In the genomic region with DNA sequence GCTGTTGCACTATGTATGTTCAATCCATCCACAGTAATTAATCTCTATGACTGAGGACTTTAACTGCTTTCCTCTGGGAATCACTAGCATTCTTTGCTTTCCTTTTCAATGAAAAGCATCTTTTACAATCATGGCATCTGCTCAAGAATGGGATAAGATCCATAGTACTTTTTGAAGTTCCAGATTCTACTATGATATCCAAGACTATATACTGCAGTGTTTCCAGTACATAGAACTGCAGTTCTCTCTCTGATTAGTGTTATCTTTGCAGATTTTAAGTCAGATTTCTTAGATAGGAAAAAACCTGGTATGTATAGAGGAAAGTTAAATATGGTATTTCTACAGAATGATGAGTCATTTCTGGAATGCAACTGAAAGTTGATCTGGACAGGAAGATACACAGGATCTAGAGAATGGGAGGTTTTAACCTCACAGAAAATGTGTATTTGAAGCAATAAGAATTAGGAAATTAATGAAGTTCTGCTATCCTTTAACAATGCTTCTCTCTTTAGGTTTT, we compare ENCODE assay signal across 9 cellular contexts.
A peak's percentile ranks its signal among the peaks of the same experiment; 100 is the strongest.
DNase-seq lines count a peak whose midpoint lies in the region; ATAC-seq and TF ChIP-seq lines count a peak whose summit lies in the region.
"Had no signal": no experiment of that assay in that cellular context is flagged by ENCODE, and none has a peak within 500 bp of the region (broad histone marks: within the 10 kb centered on the region; RNA-seq: fewer than 3 reads in every experiment).

No MANE protein-coding gene starts in this region.

- no peaks in the 10 kb centered on the region for H3K36me3 Mint-ChIP-seq in activated CD8-positive, alpha-beta memory T cell treated with anti-CD3 and anti-CD28 coated beads, Interleukin-2, amount 10 ng/mL, durations not matched to agents 7 days and 5 days
- H3K36me3 Mint-ChIP-seq: activated naive CD8-positive, alpha-beta T cell had no signal

- H3K36me3 ChIP-seq in MM.1S (replicated peaks; ENCODE audit: insufficient read depth, low read length) (no peaks in the 10 kb centered on the region), osteoblast (ENCODE audit: insufficient read depth, low read length) (no peaks in the 10 kb centered on the region), H7 (replicated peaks; ENCODE audit: control insufficient read depth, insufficient read depth, low read length) (no peaks in the 10 kb centered on the region)

- no peak overlapping the region for H3K27ac Mint-ChIP-seq in activated CD8-positive, alpha-beta memory T cell treated with anti-CD3 and anti-CD28 coated beads, Interleukin-2, amount 10 ng/mL, durations not matched to agents 7 days and 5 days
- H3K27ac Mint-ChIP-seq: activated naive CD8-positive, alpha-beta T cell had no signal

- CTCF ChIA-PET in activated CD8-positive, alpha-beta memory T cell treated with anti-CD3 and anti-CD28 coated beads, Interleukin-2, amount 10 ng/mL, durations not matched to agents 7 days and 5 days (lab: Charles Lee): no interaction called here

- H4K20me1 ChIP-seq in MM.1S (ENCODE audit: insufficient read depth, low read length) (no peaks in the 10 kb centered on the region), osteoblast (ENCODE audit: insufficient read depth, low read length) (no peaks in the 10 kb centered on the region)

- intact Hi-C loops in left cardiac atrium (cut with DNase I): no loop called here

- peaks cover 4% of the 10 kb centered on the region for H3K4me1 Mint-ChIP-seq in activated CD8-positive, alpha-beta memory T cell treated with anti-CD3 and anti-CD28 coated beads, Interleukin-2, amount 10 ng/mL, durations not matched to agents 7 days and 5 days

- no peaks in the 10 kb centered on the region for H3K9me2 ChIP-seq in MM.1S (replicated peaks; ENCODE audit: insufficient read depth, low read length)

- H3K9me3 Mint-ChIP-seq in activated CD8-positive, alpha-beta memory T cell treated with anti-CD3 and anti-CD28 coated beads, Interleukin-2, amount 10 ng/mL, durations not matched to agents 7 days and 5 days (ENCODE audit: low read depth): peaks cover 2% of the 10 kb centered on the region

- H3K4me3 ChIP-seq in MM.1S (ENCODE audit: low read length) (no peak overlapping the region), osteoblast (ENCODE audit: insufficient read depth, low read length) (no peak overlapping the region), H7 (ENCODE audit: insufficient read depth, low read depth, low read length) (no peak overlapping the region)

- H3K27me3 ChIP-seq in MM.1S (replicated peaks; ENCODE audit: insufficient read depth, low read length): no peaks in the 10 kb centered on the region
- no peaks in the 10 kb centered on the region for H3K27me3 ChIP-seq in osteoblast (ENCODE audit: insufficient read depth, low read length)
- H3K27me3 ChIP-seq in H7 (ENCODE audit: control insufficient read depth, insufficient read depth, low read length): no peaks in the 10 kb centered on the region

- no peaks in the 10 kb centered on the region for H3F3A ChIP-seq in MM.1S (ENCODE audit: insufficient read depth, low read length)

- H3K9ac ChIP-seq in MM.1S (ENCODE audit: low read length): no peak overlapping the region

- no peak overlapping the region; the same call in 1 of the 2 replicates for H3K27ac ChIP-seq in MM.1S (ENCODE audit: low read length)
- no peak overlapping the region for H3K27ac ChIP-seq in osteoblast (ENCODE audit: low read depth, low read length)

- TF ChIP-seq CTCF in MM.1S (IDR thresholded peaks at IDR 0.05; ENCODE audit: low read length) (no peak), osteoblast (IDR thresholded peaks at IDR 0.05; ENCODE audit: extremely low read depth, low read depth, low read length) (no peak)

- H3K79me2 ChIP-seq in MM.1S (ENCODE audit: low read length) (no peaks in the 10 kb centered on the region), osteoblast (ENCODE audit: insufficient read depth, low read length) (no peaks in the 10 kb centered on the region)

- no peak overlapping the region for H3K4me3 Mint-ChIP-seq in activated CD8-positive, alpha-beta memory T cell treated with anti-CD3 and anti-CD28 coated beads, Interleukin-2, amount 10 ng/mL, durations not matched to agents 7 days and 5 days
- H3K4me3 Mint-ChIP-seq: activated naive CD8-positive, alpha-beta T cell had no signal

- peak; percentile 34 for DNase-seq in MM.1S
- no peak for DNase-seq in osteoblast (ENCODE audit: insufficient read length, low spot score, missing footprints)
- DNase-seq in activated CD8-positive, alpha-beta memory T cell treated with anti-CD3 and anti-CD28 coated beads, Interleukin-2, amount 10 ng/mL, durations not matched to agents 7 days and 5 days: no peak
- no peak for DNase-seq in H7
- DNase-seq in stimulated activated CD4-positive, alpha-beta T cell treated with anti-CD3 and anti-CD28 coated beads, Interleukin-2, amount 100 ng/mL, for 48 hours: no peak
- no peak for DNase-seq in left cardiac atrium

- H3K4me1 ChIP-seq in MM.1S (ENCODE audit: low read length): peaks cover 4% of the 10 kb centered on the region; the same call in 1 of the 2 replicates
- H3K4me1 ChIP-seq in osteoblast (ENCODE audit: insufficient read depth, low read length): peaks cover 4% of the 10 kb centered on the region

- H2AFZ ChIP-seq in MM.1S (ENCODE audit: low read length): no peak overlapping the region
- H2AFZ ChIP-seq in osteoblast (ENCODE audit: low read length): no peak overlapping the region

- peak overlapping the region; percentile 20 for H3K4me2 ChIP-seq in MM.1S (ENCODE audit: low read depth, low read length)
- H3K4me2 ChIP-seq in osteoblast (ENCODE audit: insufficient read depth, low read length): peak overlapping the region; percentile 25

- ATAC-seq in GM19023 (IDR thresholded peaks at IDR 0.05; ENCODE audit: unreplicated experiment) (peak; percentile 71), HG02759 (IDR thresholded peaks at IDR 0.05; ENCODE audit: unreplicated experiment) (peak; percentile 87), left cardiac atrium (no peak)
- no peak for ATAC-seq in activated CD8-positive, alpha-beta memory T cell treated with anti-CD3 and anti-CD28 coated beads, Interleukin-2, amount 10 ng/mL, durations not matched to agents 7 days and 5 days

- no peaks in the 10 kb centered on the region for H3K9me3 ChIP-seq in MM.1S (replicated peaks; ENCODE audit: insufficient read depth, low read length)
- H3K9me3 ChIP-seq in osteoblast (ENCODE audit: low read depth, low read length): no peaks in the 10 kb centered on the region

- no peaks in the 10 kb centered on the region for H3K27me3 Mint-ChIP-seq in activated CD8-positive, alpha-beta memory T cell treated with anti-CD3 and anti-CD28 coated beads, Interleukin-2, amount 10 ng/mL, durations not matched to agents 7 days and 5 days
- H3K27me3 Mint-ChIP-seq: activated naive CD8-positive, alpha-beta T cell had no signal

Comparison
In these comparisons a context has a peak if more than half of its experiments do, and no peak if none do; other contexts are left out.
1. ATAC-seq: peak in GM19023 (single experiment) and HG02759 (single experiment); none in activated CD8-positive, alpha-beta memory T cell treated with anti-CD3 and anti-CD28 coated beads, Interleukin-2, amount 10 ng/mL, durations not matched to agents 7 days and 5 days (single experiment) and left cardiac atrium (0 of 2).